ENCODE assay signal across 1 cellular context in genomic region chr10:95505084-95505610, GRCh38.
A peak's percentile ranks its signal among the peaks of the same experiment; 100 is the strongest.
TF ChIP-seq lines count a peak whose summit lies in the region.

No MANE protein-coding gene starts in this region.

TF ChIP-seq in HEK293, 187 proteins besides CTCF, POLR2A, EP300 and RAD21 (continued from another document):
- no peak for TF ChIP-seq ZBTB49 (tag by site-specific recombination; IDR thresholded peaks at IDR 0.05; ENCODE audit: low read depth)
- no peak for TF ChIP-seq RBAK (tag by site-specific recombination; IDR thresholded peaks at IDR 0.05)
- no peak for TF ChIP-seq ZNF132 (tag by site-specific recombination; IDR thresholded peaks at IDR 0.05; ENCODE audit: borderline replicate concordance)
- peak; percentile 77 for TF ChIP-seq ZFHX2 (tag by site-specific recombination; conservative IDR thresholded peaks at IDR 0.05)
- no peak for TF ChIP-seq ZNF114 (tag by site-specific recombination; IDR thresholded peaks at IDR 0.05)
- no peak for TF ChIP-seq REPIN1 (tag by site-specific recombination; IDR thresholded peaks at IDR 0.05; ENCODE audit: low read depth)
- no peak for TF ChIP-seq ZNF488 (tag by site-specific recombination; IDR thresholded peaks at IDR 0.05)
- TF ChIP-seq ZNF792 (tag by site-specific recombination; IDR thresholded peaks at IDR 0.05): no peak
- no peak for TF ChIP-seq ZNF473 (tag by site-specific recombination; IDR thresholded peaks at IDR 0.05)
- TF ChIP-seq ZNF660 (tag by site-specific recombination; IDR thresholded peaks at IDR 0.05): no peak
- TF ChIP-seq PATZ1 (tag by site-specific recombination; IDR thresholded peaks at IDR 0.05): no peak
- TF ChIP-seq KLF17 (tag by site-specific recombination; IDR thresholded peaks at IDR 0.05): no peak
